ENCODE assay signal across 8 cellular contexts in the genomic region with DNA sequence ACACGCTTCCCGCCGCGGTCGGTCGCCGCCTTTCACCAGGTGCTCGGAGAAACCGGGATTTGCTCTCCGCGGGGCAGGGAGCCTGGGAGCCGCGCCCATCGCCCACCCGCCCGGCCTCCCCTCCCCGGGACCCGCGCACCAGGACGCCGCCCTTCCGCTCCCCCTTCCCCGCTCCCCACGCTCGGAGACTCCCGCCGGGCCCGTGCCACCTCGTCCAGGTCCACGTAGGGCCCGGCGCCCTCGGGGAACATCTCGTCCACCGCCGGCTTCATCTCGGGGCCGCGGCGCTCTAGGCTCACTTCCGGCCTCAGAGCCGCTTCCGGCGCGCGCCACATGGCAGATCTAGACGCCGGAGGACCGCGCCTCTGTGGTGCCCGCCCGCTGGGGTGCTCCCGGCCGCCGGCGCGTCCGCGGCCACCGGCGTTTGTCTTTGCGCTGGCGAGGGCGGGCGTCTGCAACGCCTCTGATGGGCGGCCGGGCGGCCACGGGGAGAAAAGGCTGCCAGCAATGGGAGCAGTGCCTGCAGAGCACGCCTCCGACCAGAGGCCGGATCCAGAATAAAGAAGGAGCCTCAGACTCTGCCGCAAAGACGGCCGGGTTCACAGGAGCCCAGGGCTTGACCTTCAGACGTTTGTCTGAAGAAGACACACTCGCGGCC. TPM values are rescaled to one million over a fixed set of nuclear protein-coding genes. Genes with fewer than 3 reads are reported as not detected.
DNase-seq lines count a peak whose midpoint lies in the region; ATAC-seq, FAIRE-seq and TF ChIP-seq lines count a peak whose summit lies in the region.

COPS9 (minus strand) TSS at position 293 of the 658 bp plus-strand sequence; CDS start at position 272, 21 bp downstream.

- H3K27ac ChIP-seq in AG04450 (ENCODE audit: low read depth, low read length), result peak within 1 kb of the TSS; percentile 47
- peak within 1 kb of the TSS; percentile 60 for H3K27ac ChIP-seq in keratinocyte (ENCODE audit: control insufficient read depth, insufficient read depth, low read length)

- FAIRE-seq in keratinocyte (lab: Jason Lieb, UNC), result no peak

- peaks cover 3% of the 10 kb centered on the region for H3K9me1 ChIP-seq in keratinocyte (ENCODE audit: control insufficient read depth, extremely low read depth, insufficient read depth, low read length)

- DNase-seq in AG04450 (ENCODE audit: low read depth, low spot score) (peak; percentile 64), NCI-H345 (lab: John Stamatoyannopoulos, UW) (peak; percentile 85), keratinocyte (ENCODE audit: low read depth, low spot score) (peak; percentile 15)
- DNase-seq in central memory CD4-positive, alpha-beta T cell, result peak; percentile 76
- DNase-seq in stimulated activated CD4-positive, alpha-beta T cell treated with anti-CD3 and anti-CD28 coated beads, Interleukin-12 subunit alpha, Interleukin-12 subunit beta, amount 100 ng/mL, for 4 hours, result peak; percentile 88

- peaks cover 15% of the 10 kb centered on the region for H3K27me3 ChIP-seq in AG04450 (ENCODE audit: control insufficient read depth, insufficient read depth, low read length)
- no peaks in the 10 kb centered on the region for H3K27me3 ChIP-seq in keratinocyte (ENCODE audit: control insufficient read depth, extremely low read depth, insufficient read depth, low read length)

- H3K79me2 ChIP-seq in keratinocyte (ENCODE audit: control insufficient read depth, insufficient read depth, low read length), result peaks cover 28% of the 10 kb centered on the region

- H3K4me1 ChIP-seq in keratinocyte (ENCODE audit: control insufficient read depth, extremely low read depth, insufficient read depth, low read length), result peaks cover 24% of the 10 kb centered on the region

- POLR2A ChIA-PET in AG04450 (lab: Yijun Ruan, JAX), result no interaction called here

- H3K4me3 ChIP-seq in AG04450 (ENCODE audit: low read depth, low read length), result peak within 1 kb of the TSS; percentile 92
- peak within 1 kb of the TSS; percentile 84 to 93 (median 93) for H3K4me3 ChIP-seq in keratinocyte (ENCODE audit: control insufficient read depth in 2 of 3, extremely low read depth in 1 of 3, insufficient read depth in 2 of 3, low read depth in 1 of 3, low read length in 3 of 3)

- peak; percentile 94 for ATAC-seq in GM18907 (IDR thresholded peaks at IDR 0.05; ENCODE audit: unreplicated experiment)
- peak; percentile 90 for ATAC-seq in HG03139 (IDR thresholded peaks at IDR 0.05; ENCODE audit: unreplicated experiment)
- ATAC-seq in activated CD4-positive, CD25-positive, alpha-beta regulatory T cell treated with anti-CD3 and anti-CD28 coated beads, Interleukin-2, amount 50 U/mL, for 24 hours, result peak; percentile 99 to 100

- H3K9ac ChIP-seq in keratinocyte (ENCODE audit: control insufficient read depth, extremely low read depth, insufficient read depth, low read length), result peak within 1 kb of the TSS; percentile 94

- H3K4me2 ChIP-seq in keratinocyte (ENCODE audit: control insufficient read depth, extremely low read depth, insufficient read depth, low read depth, low read length), result peak within 1 kb of the TSS; percentile 98

- H2AFZ ChIP-seq in keratinocyte (ENCODE audit: control insufficient read depth, low read length), result peak within 1 kb of the TSS; percentile 94

- CTCF ChIA-PET in AG04450 (lab: Charles Lee), result no interaction called here

- no peaks in the 10 kb centered on the region for H4K20me1 ChIP-seq in keratinocyte (ENCODE audit: control insufficient read depth, extremely low read depth, insufficient read depth, low read length)

- H3K36me3 ChIP-seq in keratinocyte (ENCODE audit: control insufficient read depth in 2 of 2, extremely low read depth in 1 of 2, insufficient read depth in 2 of 2, low read length in 2 of 2), result peaks cover 11 to 21% of the 10 kb centered on the region in 2 experiments

- H3K9me3 ChIP-seq in AG04450 (ENCODE audit: control insufficient read depth, insufficient read depth, low read length), result no peaks in the 10 kb centered on the region; the same call in 1 of the 2 replicates
- no peaks in the 10 kb centered on the region for H3K9me3 ChIP-seq in keratinocyte (ENCODE audit: control insufficient read depth, low read depth, low read length)

- TF ChIP-seq CTCF in AG04450 (IDR thresholded peaks at IDR 0.05; ENCODE audit: low read depth, low read length) (0 out of 2 replicates have a peak, but pooled peaks have one; percentile 1), keratinocyte (optimal IDR thresholded peaks at IDR 0.05 in 1 of 3, IDR thresholded peaks at IDR 0.05 in 1 of 3, conservative IDR thresholded peaks at IDR 0.05 in 1 of 3; ENCODE audit: extremely low read depth in 1 of 3, insufficient read depth in 2 of 3, low read length in 3 of 3) (no peak)

- dilution Hi-C loops in keratinocyte (cut with MboI; ENCODE audit: extremely low pct_ligation_motif_present, low sequenced_read_pairs), result no loop called here

RNA-seq across cellular contexts. Expression of gene COPS9, which starts in this region (rescaled TPM):
- polyA plus RNA-seq in AG04450 (2011; rRNA removed), result 322 and 360 TPM in 2 replicates
- 17.2 and 18.4 TPM in 2 replicates for polyA minus RNA-seq in AG04450 (2011; rRNA and poly(A)+ RNA removed)
- polyA plus RNA-seq in keratinocyte, result 238 to 399 TPM (median 385 TPM) in 3 replicates
- polyA plus RNA-seq in keratinocyte (2011; ENCODE audit: low read depth), result 58.8 TPM
- 228 and 261 TPM in 2 replicates for polyA plus RNA-seq in keratinocyte (2011; cell fraction: cytosol; rRNA removed)
- 89.5 and 105 TPM in 2 replicates for polyA plus RNA-seq in keratinocyte (2011; cell fraction: nucleus; rRNA removed)
- polyA plus RNA-seq in keratinocyte (2012; ENCODE audit: low replicate concordance), result 280 and 395 TPM in 2 replicates
- polyA minus RNA-seq in keratinocyte, result 13.2 to 36.1 TPM (median 32.4 TPM) in 3 replicates
- 88.6 TPM for polyA minus RNA-seq in keratinocyte (2011; cell fraction: cytosol; rRNA and poly(A)+ RNA removed)
- 12.0 and 14.3 TPM in 2 replicates for polyA minus RNA-seq in keratinocyte (2011; cell fraction: nucleus; rRNA and poly(A)+ RNA removed)

Comparison
In these comparisons a context has a peak if more than half of its experiments do, and no peak if none do; other contexts are left out.
1. Peak in every context shown above with its lines: DNase-seq, ATAC-seq, H3K4me3 ChIP-seq and H3K27ac ChIP-seq.
2. DNase-seq: peak in every context shown above with its lines; median percentile 88 in stimulated activated CD4-positive, alpha-beta T cell treated with anti-CD3 and anti-CD28 coated beads, Interleukin-12 subunit alpha, Interleukin-12 subunit beta, amount 100 ng/mL, for 4 hours; 85 in NCI-H345; 76 in central memory CD4-positive, alpha-beta T cell; 64 in AG04450; 15 in keratinocyte.